Comparison of ENCODE assay signal across 9 cellular contexts in genomic region chr4:54400802-54401201, GRCh38.
A peak's percentile ranks its signal among the peaks of the same experiment; 100 is the strongest.
DNase-seq lines count a peak whose midpoint lies in the region; ATAC-seq and TF ChIP-seq lines count a peak whose summit lies in the region.
"Had no signal": no experiment of that assay in that cellular context is flagged by ENCODE, and none has a peak within 500 bp of the region (broad histone marks: within the 10 kb centered on the region; RNA-seq: fewer than 3 reads in every experiment).

No MANE protein-coding gene starts in this region.

- POLR2A ChIA-PET in BJ (lab: Charles Lee), result no interaction called here

- no peaks in the 10 kb centered on the region for H3K79me1 ChIP-seq in mesendoderm (ENCODE audit: low read length)

- H3K79me2 ChIP-seq in mesendoderm (ENCODE audit: control insufficient read depth, insufficient read depth, low read length), result no peaks in the 10 kb centered on the region

- no peak overlapping the region for H4K5ac ChIP-seq in mesendoderm (ENCODE audit: low read length)

- no peak overlapping the region for H3K4ac ChIP-seq in mesendoderm (ENCODE audit: low read depth, low read length)

- H3K36me3 ChIP-seq in BJ (ENCODE audit: control insufficient read depth, insufficient read depth, low read length), result no peaks in the 10 kb centered on the region
- H3K36me3 ChIP-seq in mesendoderm (ENCODE audit: control insufficient read depth, insufficient read depth, low read length), result no peaks in the 10 kb centered on the region

- peak overlapping the region; percentile 45 for H3K23ac ChIP-seq in mesendoderm (ENCODE audit: low read length)

- H3K18ac ChIP-seq in mesendoderm (ENCODE audit: low read length), result no peak overlapping the region

- H3K27me3 ChIP-seq in BJ (ENCODE audit: control insufficient read depth, insufficient read depth, low read length) (no peaks in the 10 kb centered on the region), mesendoderm (ENCODE audit: insufficient read depth, low read length, poor library complexity) (no peaks in the 10 kb centered on the region)

- H3K27ac ChIP-seq in cingulate gyrus (ENCODE audit: low read depth, low read length), result peak overlapping the region; percentile 43
- H3K27ac ChIP-seq in mesendoderm (ENCODE audit: low read depth, low read length), result no peak overlapping the region

- no peak overlapping the region for H2BK120ac ChIP-seq in mesendoderm (ENCODE audit: low read depth, low read length)

- no peak overlapping the region for H3K56ac ChIP-seq in mesendoderm (ENCODE audit: low read length)

- no peak overlapping the region for H3K9ac ChIP-seq in mesendoderm (ENCODE audit: low read length)

- CTCF ChIA-PET in BJ (lab: Yijun Ruan, JAX), result no interaction called here

- no peaks in the 10 kb centered on the region for H3K4me1 ChIP-seq in mesendoderm (ENCODE audit: control insufficient read depth, low read depth, low read length)

- H4K8ac ChIP-seq in mesendoderm (ENCODE audit: low read depth, low read length), result no peak overlapping the region

- H2BK15ac ChIP-seq in mesendoderm (replicated peaks; ENCODE audit: low read depth), result no peak overlapping the region

- no peak overlapping the region for H3K4me3 ChIP-seq in BJ (ENCODE audit: low read depth, low read length)
- H3K4me3 ChIP-seq in mesendoderm (ENCODE audit: low read length), result no peak overlapping the region

- WGBS in mesendoderm (ENCODE audit: extremely low coverage, insufficient coverage, low lambda C conversion rate), result no CpG with 5 or more reads among the region's 3 CpGs

- no peak overlapping the region for H3K4me2 ChIP-seq in mesendoderm (ENCODE audit: low read length)

- TF ChIP-seq CTCF in BJ (IDR thresholded peaks at IDR 0.05; ENCODE audit: insufficient read depth, low read depth, low read length), result no peak

- no peak overlapping the region for H2BK5ac ChIP-seq in mesendoderm (ENCODE audit: low read length)

- DNase-seq in BJ (ENCODE audit: low read depth), result peak; percentile 28
- peak; percentile 48 for DNase-seq in NCI-H1436 (lab: John Stamatoyannopoulos, UW)
- peak; percentile 14 for DNase-seq in mesendoderm
- no peak for DNase-seq in HT-29 (ENCODE audit: low spot score)
- no peak for DNase-seq in stimulated activated CD4-positive, alpha-beta T cell treated with anti-CD3 and anti-CD28 coated beads, Interleukin-1b, Interleukin-23, amount 100 ng/mL, for 48 hours
- DNase-seq: NCI-H1092 treated with DMSO at 0.1 percent for 48 hours had no signal

- no peak overlapping the region for H2AK5ac ChIP-seq in mesendoderm (ENCODE audit: low read length)

- no peak for ATAC-seq in activated CD4-positive, CD25-positive, alpha-beta regulatory T cell treated with anti-CD3 and anti-CD28 coated beads, Interleukin-2, amount 50 U/mL, for 24 hours
- ATAC-seq in GM19351 (IDR thresholded peaks at IDR 0.05; ENCODE audit: unreplicated experiment), result no peak

Comparison
In these comparisons a context has a peak if more than half of its experiments do, and no peak if none do; other contexts are left out.
1. DNase-seq: peak in BJ (single experiment), NCI-H1436 (single experiment) and mesendoderm (single experiment); none in HT-29 (single experiment) and stimulated activated CD4-positive, alpha-beta T cell treated with anti-CD3 and anti-CD28 coated beads, Interleukin-1b, Interleukin-23, amount 100 ng/mL, for 48 hours (single experiment).